ENCODE assay signal across 1 cellular context in genomic region chr6:134058622-134059366, GRCh38.
TF ChIP-seq lines count a peak whose summit lies in the region.

No MANE protein-coding gene starts in this region.

TF ChIP-seq in IMR-90, 13 proteins besides CTCF, POLR2A, EP300 and RAD21:
- TF ChIP-seq RFX5 (IDR thresholded peaks at IDR 0.05; ENCODE audit: low read depth, low read length) = no peak
- no peak for TF ChIP-seq BHLHE40 (IDR thresholded peaks at IDR 0.05; ENCODE audit: low read depth, low read length)
- no peak for TF ChIP-seq SMC3 (IDR thresholded peaks at IDR 0.05; ENCODE audit: low read depth, low read length)
- TF ChIP-seq CHD1 (IDR thresholded peaks at IDR 0.05; ENCODE audit: low read depth, low read length) = no peak
- TF ChIP-seq CEBPB (IDR thresholded peaks at IDR 0.05; ENCODE audit: low read depth, low read length) = no peak
